ENCODE assay signal across 16 cellular contexts in genomic region chr6:3323696-3324261, GRCh38.
DNase-seq lines count a peak whose midpoint lies in the region; ATAC-seq and TF ChIP-seq lines count a peak whose summit lies in the region.
"Had no signal": no experiment of that assay in that cellular context is flagged by ENCODE, and none has a peak within 500 bp of the region (broad histone marks: within the 10 kb centered on the region; RNA-seq: fewer than 3 reads in every experiment).

No MANE protein-coding gene starts in this region.

- ATAC-seq in heart left ventricle (no peak), left cardiac atrium (no peak), upper lobe of right lung (peak; percentile 8), HG02840 (IDR thresholded peaks at IDR 0.05; ENCODE audit: low FRiP score, unreplicated experiment) (no peak)

- peak overlapping the region; percentile 83 for H2BK120ac ChIP-seq in neuronal stem cell (ENCODE audit: low read depth, low read length)

- 82 to 86% (median 84%) methylated on average over 21 of the region's 21 CpGs for WGBS in heart left ventricle, 4 donors
- WGBS in esophagus squamous epithelium, 2 donors: 74 to 79% methylated on average over 8 to 17 of the region's 21 CpGs
- no CpG with 5 or more reads among the region's 21 CpGs for WGBS in neuronal stem cell (ENCODE audit: extremely low coverage in 2 of 2, insufficient read length in 2 of 2, insufficient replicate concordance in 1 of 2), 2 donors

- peak overlapping the region; percentile 20 for H2BK15ac ChIP-seq in neuronal stem cell (ENCODE audit: low read length)

- intact Hi-C loops in heart left ventricle (cut with DNase I): no loop called here
- intact Hi-C loops in left cardiac atrium (cut with DNase I): no loop called here
- intact Hi-C loops in esophagus squamous epithelium (cut with DNase I): no loop called here
- intact Hi-C loops in upper lobe of right lung (cut with DNase I): no loop called here

- DNase-seq in heart left ventricle (no peak), left cardiac atrium (no peak), esophagus squamous epithelium (lab: John Stamatoyannopoulos, UW) (no peak), neuronal stem cell (ENCODE audit: low spot score) (no peak), upper lobe of right lung (no peak), pons (ENCODE audit: low spot score) (no peak), immature natural killer cell (no peak)
- DNase-seq: cerebellar nuclear complex, COR-L47, H7, NCI-H1694, NCI-H524 had no signal

- H3K14ac ChIP-seq in neuronal stem cell (ENCODE audit: low read length): no peak overlapping the region

- TF ChIP-seq POLR2A in heart left ventricle (IDR thresholded peaks at IDR 0.05) (no peak), esophagus squamous epithelium (IDR thresholded peaks at IDR 0.05) (no peak)

- H4K8ac ChIP-seq in neuronal stem cell (ENCODE audit: low read depth, low read length): no peak overlapping the region

- no peak overlapping the region for H4K91ac ChIP-seq in neuronal stem cell (ENCODE audit: low read depth, low read length, poor library complexity)

- H3K27me3 Mint-ChIP-seq in immature natural killer cell (ENCODE audit: low read depth in 3 of 3): peaks cover 3 to 15% (median 6%) of the 10 kb centered on the region in 3 donors
- H3K27me3 Mint-ChIP-seq: activated naive CD8-positive, alpha-beta T cell had no signal

- H3K4me3 ChIP-seq in heart left ventricle: no peak overlapping the region
- no peak overlapping the region for H3K4me3 ChIP-seq in esophagus squamous epithelium
- H3K4me3 ChIP-seq in neuronal stem cell (ENCODE audit: low read length in 2 of 2): peak overlapping the region in 1 of 2 donors; percentile 30
- H3K4me3 ChIP-seq in upper lobe of right lung: no peak overlapping the region

- H2AFZ ChIP-seq in neuronal stem cell (ENCODE audit: low read length): no peak overlapping the region

- H3K4me2 ChIP-seq in neuronal stem cell (ENCODE audit: insufficient read depth, low read length, poor library complexity, severe bottlenecking): no peak overlapping the region

- no peaks in the 10 kb centered on the region for H3K9me3 Mint-ChIP-seq in immature natural killer cell
- H3K9me3 Mint-ChIP-seq: T-helper 2 cell treated with Interferon-gamma antibody and Interleukin-4, amounts not matched to agents 5 μg/mL and 100 μg/mL, for 36 hours had no signal

- TF ChIP-seq CTCF in heart left ventricle (IDR thresholded peaks at IDR 0.05) (no peak), esophagus squamous epithelium (IDR thresholded peaks at IDR 0.05) (no peak), upper lobe of right lung (IDR thresholded peaks at IDR 0.05) (no peak)

- H3K27ac ChIP-seq in heart left ventricle: peak overlapping the region in 11 of 12 donors; percentile 23 to 79 (median 63)
- peak overlapping the region in 3 of 4 donors; percentile 55 to 78 (median 71) for H3K27ac ChIP-seq in esophagus squamous epithelium
- no peak overlapping the region for H3K27ac ChIP-seq in neuronal stem cell (replicated peaks; ENCODE audit: low read length)
- peak overlapping the region; percentile 60 for H3K27ac ChIP-seq in upper lobe of right lung

- peak overlapping the region; percentile 42 for H2AK5ac ChIP-seq in neuronal stem cell (ENCODE audit: low read depth, low read length)

- no peak overlapping the region for H3K4ac ChIP-seq in neuronal stem cell (ENCODE audit: low read length)

- H3K9ac ChIP-seq in neuronal stem cell (ENCODE audit: low read depth, low read length, poor library complexity): no peak overlapping the region

- H3K36me3 ChIP-seq in heart left ventricle (no peaks in the 10 kb centered on the region), esophagus squamous epithelium (peaks cover 0 to 50% (median 0%) of the 10 kb centered on the region in 3 donors), neuronal stem cell (replicated peaks in 1 of 2; ENCODE audit: control insufficient read depth in 2 of 2, insufficient read depth in 2 of 2, low read length in 2 of 2) (no peaks in the 10 kb centered on the region), upper lobe of right lung (no peaks in the 10 kb centered on the region)

- no peak overlapping the region for H3K4me3 Mint-ChIP-seq in immature natural killer cell
- H3K4me3 Mint-ChIP-seq: activated CD4-positive, alpha-beta T cell treated with anti-CD3 and anti-CD28 coated beads for 36 hours; activated naive CD8-positive, alpha-beta T cell; T-helper 2 cell treated with Interferon-gamma antibody and Interleukin-4, amounts not matched to agents 5 μg/mL and 100 μg/mL, for 36 hours had no signal

- no peak overlapping the region for H2BK12ac ChIP-seq in neuronal stem cell (ENCODE audit: low read length)

- H2BK5ac ChIP-seq in neuronal stem cell (ENCODE audit: low read length): no peak overlapping the region

- H3K4me1 Mint-ChIP-seq in immature natural killer cell: peaks cover 6 to 7% of the 10 kb centered on the region in 2 donors

- peak overlapping the region; percentile 11 for H3K18ac ChIP-seq in neuronal stem cell (ENCODE audit: low read length)

- no peak overlapping the region for H3K27ac Mint-ChIP-seq in immature natural killer cell
- H3K27ac Mint-ChIP-seq: activated CD4-positive, alpha-beta T cell treated with anti-CD3 and anti-CD28 coated beads for 36 hours; activated naive CD8-positive, alpha-beta T cell; T-helper 2 cell treated with Interferon-gamma antibody and Interleukin-4, amounts not matched to agents 5 μg/mL and 100 μg/mL, for 36 hours had no signal

- H3K36me3 Mint-ChIP-seq in immature natural killer cell: no peaks in the 10 kb centered on the region

- H3K23ac ChIP-seq in neuronal stem cell (ENCODE audit: low read depth, low read length, poor library complexity): no peak overlapping the region

- H3K4me1 ChIP-seq in heart left ventricle (peaks cover 0 to 26% (median 11%) of the 10 kb centered on the region in 12 donors), esophagus squamous epithelium (peaks cover 0 to 22% (median 14%) of the 10 kb centered on the region in 3 donors), neuronal stem cell (ENCODE audit: control insufficient read depth in 2 of 2, insufficient read depth in 1 of 2, low read depth in 1 of 2, low read length in 2 of 2) (peaks cover 7 to 22% of the 10 kb centered on the region in 2 donors), upper lobe of right lung (peaks cover 16% of the 10 kb centered on the region)

- H3K79me1 ChIP-seq in neuronal stem cell (ENCODE audit: low read depth, low read length): no peaks in the 10 kb centered on the region

- H3K9me3 ChIP-seq in heart left ventricle (no peaks in the 10 kb centered on the region), esophagus squamous epithelium (no peaks in the 10 kb centered on the region), neuronal stem cell (replicated peaks in 1 of 2; ENCODE audit: control insufficient read depth in 2 of 2, insufficient read depth in 1 of 2, low read depth in 1 of 2, low read length in 2 of 2) (no peaks in the 10 kb centered on the region), upper lobe of right lung (no peaks in the 10 kb centered on the region)

- no peaks in the 10 kb centered on the region for H3K27me3 ChIP-seq in heart left ventricle
- no peaks in the 10 kb centered on the region for H3K27me3 ChIP-seq in esophagus squamous epithelium
- no peaks in the 10 kb centered on the region for H3K27me3 ChIP-seq in neuronal stem cell (ENCODE audit: control insufficient read depth in 3 of 3, insufficient read depth in 3 of 3, low read depth in 1 of 3, low read length in 3 of 3)
- H3K27me3 ChIP-seq in upper lobe of right lung: no peaks in the 10 kb centered on the region
